Comparison of ENCODE assay signal across 26 cellular contexts in genomic region chr16:70768205-70768580, GRCh38. TPM values are rescaled to one million over a fixed set of nuclear protein-coding genes. Genes with fewer than 3 reads are reported as not detected.
DNase-seq lines count a peak whose midpoint lies in the region; ATAC-seq, FAIRE-seq and TF ChIP-seq lines count a peak whose summit lies in the region.
"Had no signal": no experiment of that assay in that cellular context is flagged by ENCODE, and none has a peak within 500 bp of the region (broad histone marks: within the 10 kb centered on the region; RNA-seq: fewer than 3 reads in every experiment).

No MANE protein-coding gene starts in this region.

- TF ChIP-seq POLR2A in ovary (IDR thresholded peaks at IDR 0.05) = no peak
- no peak for TF ChIP-seq POLR2A in GM18505 (IDR thresholded peaks at IDR 0.05; ENCODE audit: borderline replicate concordance, extremely low read depth, insufficient read depth, insufficient read length)

- H3K27ac Mint-ChIP-seq in stimulated activated naive B cell treated with anti-CD40 and anti-IgM and Interleukin-4, amounts not matched to agents 10 μg/mL and 1 μg/mL and 100 μg/mL, for 72 hours = peak overlapping the region; percentile 65
- H3K27ac Mint-ChIP-seq: activated CD4-positive, alpha-beta T cell treated with anti-CD3 and anti-CD28 coated beads for 36 hours had no signal

- H2AFZ ChIP-seq in keratinocyte (ENCODE audit: control insufficient read depth, low read length) = no peak overlapping the region

- H3K36me3 Mint-ChIP-seq in stimulated activated naive B cell treated with anti-CD40 and anti-IgM and Interleukin-4, amounts not matched to agents 10 μg/mL and 1 μg/mL and 100 μg/mL, for 72 hours = peaks cover 51 to 65% of the 10 kb centered on the region in 2 donors

- no peaks in the 10 kb centered on the region for H3K9me3 Mint-ChIP-seq in stimulated activated naive B cell treated with anti-CD40 and anti-IgM and Interleukin-4, amounts not matched to agents 10 μg/mL and 1 μg/mL and 100 μg/mL, for 72 hours

- H3K27ac ChIP-seq in keratinocyte (ENCODE audit: control insufficient read depth, insufficient read depth, low read length) (peak overlapping the region; percentile 57), ovary (no peak overlapping the region)
- H3K27ac ChIP-seq: cardiac muscle cell had no signal

- no peaks in the 10 kb centered on the region for H3K4me1 Mint-ChIP-seq in stimulated activated naive B cell treated with anti-CD40 and anti-IgM and Interleukin-4, amounts not matched to agents 10 μg/mL and 1 μg/mL and 100 μg/mL, for 72 hours
- H3K4me1 Mint-ChIP-seq: activated CD4-positive, alpha-beta T cell treated with anti-CD3 and anti-CD28 coated beads for 36 hours had no signal

- peak overlapping the region; percentile 35 for H3K9ac ChIP-seq in adipocyte (ENCODE audit: low read length)
- H3K9ac ChIP-seq in keratinocyte (ENCODE audit: control insufficient read depth, extremely low read depth, insufficient read depth, low read length) = peak overlapping the region; percentile 6

- H3K9me1 ChIP-seq in keratinocyte (ENCODE audit: control insufficient read depth, extremely low read depth, insufficient read depth, low read length) = peaks cover 3% of the 10 kb centered on the region

- H4K20me1 ChIP-seq in keratinocyte (ENCODE audit: control insufficient read depth, extremely low read depth, insufficient read depth, low read length) = no peaks in the 10 kb centered on the region

- TF ChIP-seq CTCF in keratinocyte (optimal IDR thresholded peaks at IDR 0.05 in 1 of 3, IDR thresholded peaks at IDR 0.05 in 1 of 3, conservative IDR thresholded peaks at IDR 0.05 in 1 of 3; ENCODE audit: extremely low read depth in 1 of 3, insufficient read depth in 2 of 3, low read length in 3 of 3) (no peak), ovary (IDR thresholded peaks at IDR 0.05) (no peak)

- WGBS in ovary, 3 donors = 51 to 58% (median 53%) methylated on average over 5 of the region's 5 CpGs

- H3K4me3 Mint-ChIP-seq in stimulated activated naive B cell treated with anti-CD40 and anti-IgM and Interleukin-4, amounts not matched to agents 10 μg/mL and 1 μg/mL and 100 μg/mL, for 72 hours = no peak overlapping the region
- H3K4me3 Mint-ChIP-seq: activated CD4-positive, alpha-beta T cell treated with anti-CD3 and anti-CD28 coated beads for 36 hours had no signal

- H3K9me3 ChIP-seq in adipocyte (ENCODE audit: control insufficient read depth, low read length) (no peaks in the 10 kb centered on the region), keratinocyte (ENCODE audit: control insufficient read depth, low read depth, low read length) (no peaks in the 10 kb centered on the region), ovary (no peaks in the 10 kb centered on the region)
- H3K9me3 ChIP-seq: BE2C, HAP-1, thoracic aorta had no signal

- DNase-seq in GM03348 (ENCODE audit: low spot score) (peak; percentile 51), adipocyte (ENCODE audit: low read depth) (peak; percentile 31), keratinocyte (ENCODE audit: low read depth, low spot score) (no peak), GM19239 (ENCODE audit: insufficient read length, low spot score) (no peak), ovary (no peak)
- no peak for DNase-seq in stimulated activated naive B cell treated with anti-CD40 and anti-IgM and Interleukin-4, amounts not matched to agents 10 μg/mL and 1 μg/mL and 100 μg/mL, for 72 hours
- DNase-seq: activated CD4-positive, alpha-beta T cell treated with anti-CD3 and anti-CD28 coated beads for 36 hours; activated effector memory CD4-positive, alpha-beta T cell treated with Interleukin-2 at 50 U/mL for 16 hours; BE2C; dermis blood vessel endothelial cell; midbrain; MV-4-11; NCI-H187 treated with DMSO at 0.1 percent for 48 hours; NCI-H446; NK-92 treated with Interleukin-12 subunit alpha and Interleukin-12 subunit beta, amount 100 ng/mL, for 24 hours; retina; SW 1271 had no signal

- H3K36me3 ChIP-seq in adipocyte (ENCODE audit: control insufficient read depth, insufficient read depth, low read length, severe bottlenecking) (peaks cover 9% of the 10 kb centered on the region), keratinocyte (ENCODE audit: control insufficient read depth in 2 of 2, extremely low read depth in 1 of 2, insufficient read depth in 2 of 2, low read length in 2 of 2) (peaks cover 2 to 11% of the 10 kb centered on the region in 2 experiments), ovary (no peaks in the 10 kb centered on the region)
- H3K36me3 ChIP-seq: cardiac muscle cell had no signal

- FAIRE-seq in keratinocyte (lab: Jason Lieb, UNC) = peak; percentile 51
- FAIRE-seq in GM19239 (lab: Jason Lieb, UNC) = no peak
- FAIRE-seq: D721Med, G401.6, K562, TTC549 had no signal

- no peak overlapping the region for H3K4me3 ChIP-seq in adipocyte (ENCODE audit: low read length)
- no peak overlapping the region for H3K4me3 ChIP-seq in keratinocyte (ENCODE audit: control insufficient read depth in 2 of 3, extremely low read depth in 1 of 3, insufficient read depth in 2 of 3, low read depth in 1 of 3, low read length in 3 of 3)
- H3K4me3 ChIP-seq in ovary = no peak overlapping the region
- H3K4me3 ChIP-seq: cardiac muscle cell, HAP-1, K562, thoracic aorta had no signal

- H3K27me3 Mint-ChIP-seq in stimulated activated naive B cell treated with anti-CD40 and anti-IgM and Interleukin-4, amounts not matched to agents 10 μg/mL and 1 μg/mL and 100 μg/mL, for 72 hours = no peaks in the 10 kb centered on the region
- H3K27me3 Mint-ChIP-seq: activated CD4-positive, alpha-beta T cell treated with anti-CD3 and anti-CD28 coated beads for 36 hours had no signal

- H3K4me2 ChIP-seq in keratinocyte (ENCODE audit: control insufficient read depth, extremely low read depth, insufficient read depth, low read depth, low read length) = peak overlapping the region; percentile 58

- H3K4me1 ChIP-seq in adipocyte (ENCODE audit: control insufficient read depth, insufficient read depth, low read length) (peaks cover 22% of the 10 kb centered on the region), keratinocyte (ENCODE audit: control insufficient read depth, extremely low read depth, insufficient read depth, low read length) (peaks cover 25% of the 10 kb centered on the region), ovary (ENCODE audit: insufficient read depth) (no peaks in the 10 kb centered on the region)
- H3K4me1 ChIP-seq: HAP-1 had no signal

- H3K79me2 ChIP-seq in keratinocyte (ENCODE audit: control insufficient read depth, insufficient read depth, low read length) = no peaks in the 10 kb centered on the region

- no peak for TF ChIP-seq EP300 in ovary (IDR thresholded peaks at IDR 0.05)

- H3K27me3 ChIP-seq in adipocyte (replicated peaks; ENCODE audit: control insufficient read depth, insufficient read depth, low read length) (no peaks in the 10 kb centered on the region), keratinocyte (ENCODE audit: control insufficient read depth, extremely low read depth, insufficient read depth, low read length) (no peaks in the 10 kb centered on the region), ovary (no peaks in the 10 kb centered on the region)
- H3K27me3 ChIP-seq: BE2C, cardiac muscle cell had no signal

- dilution Hi-C loops in keratinocyte (cut with MboI; ENCODE audit: extremely low pct_ligation_motif_present, low sequenced_read_pairs) = no loop called here

- intact Hi-C loops in ovary (cut with DNase I) = loop anchor here in 1 of 4 donors (5.0 kb wide), 1 partner anchor 241 kb away; no protein-coding TSS in a partner anchor

- ATAC-seq in stimulated activated naive B cell treated with anti-CD40 and anti-IgM and Interleukin-4, amounts not matched to agents 10 μg/mL and 1 μg/mL and 100 μg/mL, for 72 hours (replicated peaks) = no peak
- ATAC-seq in GM18505 (IDR thresholded peaks at IDR 0.05; ENCODE audit: unreplicated experiment) = no peak
- ATAC-seq: activated CD4-positive, alpha-beta T cell treated with anti-CD3 and anti-CD28 coated beads for 36 hours; K562; left lobe of liver had no signal

RNA-seq across cellular contexts. Expression of gene VAC14, which starts 32.8 kb away (rescaled TPM):
- polyA plus RNA-seq in keratinocyte = 15.9 to 26.4 TPM (median 20.0 TPM) in 3 replicates
- 9.5 TPM for polyA plus RNA-seq in keratinocyte (2011; ENCODE audit: low read depth)
- polyA plus RNA-seq in keratinocyte (2011; cell fraction: cytosol; rRNA removed) = 20.2 and 30.3 TPM in 2 replicates
- polyA plus RNA-seq in keratinocyte (2011; cell fraction: nucleus; rRNA removed) = 24.5 and 33.5 TPM in 2 replicates
- polyA plus RNA-seq in keratinocyte (2012; ENCODE audit: low replicate concordance) = 26.2 and 28.8 TPM in 2 replicates
- 31.6 to 58.4 TPM (median 32.4 TPM) in 3 replicates for polyA minus RNA-seq in keratinocyte
- 29.4 TPM for polyA minus RNA-seq in keratinocyte (2011; cell fraction: cytosol; rRNA and poly(A)+ RNA removed)
- 29.8 and 32.3 TPM in 2 replicates for polyA minus RNA-seq in keratinocyte (2011; cell fraction: nucleus; rRNA and poly(A)+ RNA removed)
- 10 to 100 TPM; 15.5 to 32.4 (median 24.2) TPM for total RNA-seq in ovary
- 10 to 100 TPM in 1 of 2 donors, 1 to 10 TPM in 1; 9.9 to 19.5 TPM for polyA plus RNA-seq in ovary

Comparison
In these comparisons a context has a peak if more than half of its experiments do, and no peak if none do; other contexts are left out.
1. DNase-seq: peak in GM03348 (single experiment) and adipocyte (single experiment); none in keratinocyte (single experiment), stimulated activated naive B cell treated with anti-CD40 and anti-IgM and Interleukin-4, amounts not matched to agents 10 μg/mL and 1 μg/mL and 100 μg/mL, for 72 hours (single experiment), GM19239 (single experiment) and ovary (0 of 5).